Comparison of ENCODE assay signal across 9 cellular contexts in genomic region chr19:11935829-11936228, GRCh38. TPM values are rescaled to one million over a fixed set of nuclear protein-coding genes. Genes with fewer than 3 reads are reported as not detected.
DNase-seq lines count a peak whose midpoint lies in the region; ATAC-seq, FAIRE-seq and TF ChIP-seq lines count a peak whose summit lies in the region.
"Not testable (repeated sequence)": the region's sequence is repeated elsewhere in the genome, so short reads cannot be mapped to it uniquely, and the experiment has no call there.
"Had no signal": no experiment of that assay in that cellular context is flagged by ENCODE, and none has a peak within 500 bp of the region (broad histone marks: within the 10 kb centered on the region; RNA-seq: fewer than 3 reads in every experiment).

No MANE protein-coding gene starts in this region.

- not testable (repeated sequence) for H4K20me1 ChIP-seq in BLaER1; PC-3 (ENCODE audit: low read length); K562 (replicated peaks; ENCODE audit: control insufficient read depth, insufficient read depth, low read length)

- not testable (repeated sequence) for H3K9me2 ChIP-seq in PC-3 (replicated peaks; ENCODE audit: low read length)

- H3K4me1 ChIP-seq in BLaER1; HEK293 (ENCODE audit: control insufficient read depth, insufficient read depth, low read length); PC-3 (ENCODE audit: insufficient read depth, low read length); K562 (replicated peaks in 1 of 2; ENCODE audit: control insufficient read depth in 2 of 2, insufficient read depth in 2 of 2, low read length in 2 of 2); liver (ENCODE audit: control insufficient read depth in 4 of 4, insufficient read depth in 4 of 4, low read length in 3 of 4): not testable (repeated sequence)

- H3K4me2 ChIP-seq in BLaER1; PC-3 (ENCODE audit: low read length); K562 (ENCODE audit: insufficient read depth, low read length): not testable (repeated sequence)

- TSS peak; percentile 5 for BruUV-seq in PC-3 (replicated peaks; lab: Mats Ljungman, UMichigan)
- BruUV-seq in K562 (replicated peaks; lab: Mats Ljungman, UMichigan): not testable (repeated sequence)

- ATAC-seq in PC-3, K562: not testable (repeated sequence)

- not testable (repeated sequence) for TF ChIP-seq RAD21 in K562 (CRISPR knock-in tag; conservative IDR thresholded peaks at IDR 0.05 in 1 of 2, IDR thresholded peaks at IDR 0.05 in 1 of 2); liver (IDR thresholded peaks at IDR 0.05)

- 92% methylated on average over 3 of the region's 3 CpGs for WGBS in K562 (ENCODE audit: insufficient coverage, low coverage, missing lambda C conversion rate)
- WGBS in liver: 98% methylated on average over 3 of the region's 3 CpGs

- H3F3A ChIP-seq in PC-3 (ENCODE audit: low read length, unreplicated experiment): not testable (repeated sequence)

- not testable (repeated sequence) for H3K9ac ChIP-seq in BLaER1; PC-3 (ENCODE audit: low read length); K562 (ENCODE audit: insufficient read depth in 1 of 2, low read depth in 2 of 2, low read length in 2 of 2); liver (ENCODE audit: low read depth in 1 of 2, low read length in 2 of 2)

- not testable (repeated sequence) for TF ChIP-seq EP300 in K562 (IDR thresholded peaks at IDR 0.05; ENCODE audit: low read length)

- H3K4me3 ChIP-seq in BLaER1: peak overlapping the region; percentile 28; the same call in 1 of the 2 replicates
- not testable (repeated sequence) for H3K4me3 ChIP-seq in HEK293 (ENCODE audit: low read depth, low read length); PC-3 (ENCODE audit: low read length); K562
- peak overlapping the region in 2 of 3 donors; percentile 28 to 32 for H3K4me3 ChIP-seq in liver (ENCODE audit: low read depth in 1 of 3, low read length in 3 of 3)

- intact Hi-C loops in PC-3 (cut with micrococcal nuclease); K562 (cut with micrococcal nuclease): not testable (repeated sequence)

- not testable (repeated sequence) for TF ChIP-seq CTCF in HEK293 (tag by site-specific recombination; IDR thresholded peaks at IDR 0.05); PC-3 (conservative IDR thresholded peaks at IDR 0.05; ENCODE audit: low read depth, low read length); K562 (IDR thresholded peaks at IDR 0.05 in 2 of 3, conservative IDR thresholded peaks at IDR 0.05 in 1 of 3; ENCODE audit: insufficient read depth in 2 of 3, low read depth in 1 of 3, low read length in 3 of 3); liver (IDR thresholded peaks at IDR 0.05; ENCODE audit: low read depth, low read length, missing input control)

- H3K79me2 ChIP-seq in PC-3 (ENCODE audit: low read length) (peaks cover 51% of the 10 kb centered on the region), K562 (ENCODE audit: control insufficient read depth, insufficient read depth, low read length) (peaks cover 64% of the 10 kb centered on the region)

- not testable (repeated sequence) for H3K9me1 ChIP-seq in K562 (ENCODE audit: control insufficient read depth, insufficient read depth, low read length)

- not testable (repeated sequence) for H3K27me3 ChIP-seq in BLaER1; PC-3 (ENCODE audit: low read length); K562 (ENCODE audit: control insufficient read depth in 2 of 2, insufficient read depth in 2 of 2, low read length in 2 of 2); liver (ENCODE audit: control insufficient read depth in 4 of 4, insufficient read depth in 4 of 4, low read length in 3 of 4)

- in situ Hi-C loops in K562 (cut with MboI): not testable (repeated sequence)

- FAIRE-seq in K562 (lab: Jason Lieb, UNC): not testable (repeated sequence)

- H3K36me3 ChIP-seq in BLaER1 (peaks cover 83% of the 10 kb centered on the region), PC-3 (ENCODE audit: low read depth, low read length) (peaks cover 65% of the 10 kb centered on the region), K562 (ENCODE audit: control insufficient read depth, insufficient read depth, low read length) (peaks cover 18% of the 10 kb centered on the region), liver (ENCODE audit: control insufficient read depth in 4 of 4, insufficient read depth in 3 of 4, low read depth in 1 of 4, low read length in 3 of 4) (peaks cover 1 to 16% (median 9%) of the 10 kb centered on the region in 4 donors)
- H3K36me3 ChIP-seq in HEK293 (ENCODE audit: control insufficient read depth in 2 of 2, insufficient read depth in 1 of 2, low read length in 2 of 2): not testable (repeated sequence)

- CTCF ChIA-PET in HEK293 (lab: Yijun Ruan, JAX); PC-3 (lab: Charles Lee); K562 (lab: Yijun Ruan, JAX; ENCODE audit: low intra/inter-chr PET ratio): not testable (repeated sequence)

- not testable (repeated sequence) for TF ChIP-seq POLR2A in K562 (conservative IDR thresholded peaks at IDR 0.05)

- H3K9me3 ChIP-seq in BLaER1 (peaks cover 93% of the 10 kb centered on the region), PC-3 (ENCODE audit: low read length) (peaks cover 34% of the 10 kb centered on the region), liver (ENCODE audit: control insufficient read depth in 4 of 4, low read length in 3 of 4) (peaks cover 2 to 35% (median 17%) of the 10 kb centered on the region in 4 donors)
- not testable (repeated sequence) for H3K9me3 ChIP-seq in HEK293 (ENCODE audit: control insufficient read depth, insufficient read depth, low read depth, low read length); K562 (replicated peaks; ENCODE audit: control insufficient read depth, insufficient read depth, low read depth, low read length)

- not testable (repeated sequence) for H2AFZ ChIP-seq in PC-3 (ENCODE audit: low read length); K562 (ENCODE audit: low read depth, low read length)

- POLR2A ChIA-PET in HEK293 (lab: Yijun Ruan, JAX); PC-3 (lab: Charles Lee; ENCODE audit: unreplicated experiment); K562 (lab: Yijun Ruan, JAX): not testable (repeated sequence)

- not testable (repeated sequence) for H3K27ac ChIP-seq in BLaER1; HEK293 (ENCODE audit: extremely low read depth, low read depth, low read length); PC-3 (ENCODE audit: low read length); K562 (ENCODE audit: extremely low read depth, low read depth, low read length); liver (ENCODE audit: low read depth in 1 of 2, low read length in 2 of 2)

- DNase-seq in PC-3; K562 (ENCODE audit: extremely low read depth in 1 of 4, low spot score in 3 of 4): not testable (repeated sequence)

RNA-seq across cellular contexts. Expression of gene ZNF700, which starts 10.9 kb away (rescaled TPM):
- total RNA-seq in PC-3 (2014; rRNA removed) (6.7 and 9.5 TPM in 2 replicates), K562 (2014; rRNA removed) (10.3 TPM in 2 replicates), K562 (2014; rRNA removed; fragmentation: Illumina TruSeq; extraction: Trizol) (23.2 and 27.5 TPM in 2 replicates), K562 (2015; rRNA removed; fragmentation: Illumina TruSeq; extraction: Trizol) (18.9 and 19.0 TPM in 2 replicates), K562 (2021) (12.2 and 14.1 TPM in 2 replicates), liver (10 to 100 TPM in 1 of 2 donors, 1 to 10 TPM in 1; 8.9 to 13.7 TPM)
- 20.3 and 84.4 TPM in 2 replicates for total RNA-seq in K562 (2011; cell fraction: chromatin; rRNA removed; ENCODE audit: low replicate concordance)
- 11.2 and 17.1 TPM in 2 replicates for total RNA-seq in K562 (2011; cell fraction: nucleolus; rRNA removed)
- total RNA-seq in K562 (2011; cell fraction: nucleoplasm; rRNA removed): 20.5 and 24.1 TPM in 2 replicates
- polyA plus RNA-seq in K562 (2011; rRNA removed) (20.0 and 24.7 TPM in 2 replicates), K562 (2014; fragmentation: Illumina TruSeq; extraction: Trizol) (12.7 and 13.3 TPM in 2 replicates), K562 (2014; fragmentation: Nextera tagmentation; extraction: Ambion mirVana) (10 to 100 TPM; 11.5 to 13.3 TPM), K562 (2014; rRNA removed) (11.5 and 15.3 TPM in 2 replicates), liver (1 to 10 TPM; 3.1 to 4.5 TPM)
- 2.3 and 5.6 TPM in 2 replicates for polyA plus RNA-seq in K562 (2011; cell fraction: cytosol; rRNA removed)
- 20.4 and 21.4 TPM in 2 replicates for polyA plus RNA-seq in K562 (2011; cell fraction: nucleus; rRNA removed)
- polyA plus RNA-seq in K562 (2012): 7.9 and 10.1 TPM in 2 replicates
- polyA minus RNA-seq in K562 (2011; rRNA and poly(A)+ RNA removed): 28.3 and 33.1 TPM in 2 replicates
- polyA minus RNA-seq in K562 (2011; cell fraction: cytosol; rRNA and poly(A)+ RNA removed): 8.1 TPM in 2 replicates
- polyA minus RNA-seq in K562 (2011; cell fraction: nucleus; rRNA and poly(A)+ RNA removed): 5.3 and 12.0 TPM in 2 replicates

RNA-seq across cellular contexts. Expression of gene ZNF763, which starts 29.0 kb away (rescaled TPM):
- 0.33 TPM in 1 of 2 replicates, not detected in the other for total RNA-seq in PC-3 (2014; rRNA removed)
- 0.21 and 0.86 TPM in 2 replicates for total RNA-seq in K562 (2011; cell fraction: chromatin; rRNA removed; ENCODE audit: low replicate concordance)
- 0.53 TPM in 1 of 2 replicates, not detected in the other for total RNA-seq in K562 (2011; cell fraction: nucleolus; rRNA removed)
- 0.46 TPM in 1 of 2 replicates, not detected in the other for total RNA-seq in K562 (2011; cell fraction: nucleoplasm; rRNA removed)
- not detected in 2 replicates for total RNA-seq in K562 (2014; rRNA removed)
- 0.11 and 0.29 TPM in 2 replicates for total RNA-seq in K562 (2014; rRNA removed; fragmentation: Illumina TruSeq; extraction: Trizol)
- 0.19 and 0.22 TPM in 2 replicates for total RNA-seq in K562 (2015; rRNA removed; fragmentation: Illumina TruSeq; extraction: Trizol)
- 0.22 TPM in 1 of 2 replicates, not detected in the other for total RNA-seq in K562 (2021)
- polyA plus RNA-seq in K562 (2011; rRNA removed): 0.10 and 0.22 TPM in 2 replicates
- 0.01 and 0.06 TPM in 2 replicates for polyA plus RNA-seq in K562 (2011; cell fraction: cytosol; rRNA removed)
- 0.13 and 0.22 TPM in 2 replicates for polyA plus RNA-seq in K562 (2011; cell fraction: nucleus; rRNA removed)
- 0.03 and 0.06 TPM in 2 replicates for polyA plus RNA-seq in K562 (2012)
- polyA plus RNA-seq in K562 (2014; fragmentation: Illumina TruSeq; extraction: Trizol): 0.14 and 0.28 TPM in 2 replicates
- polyA plus RNA-seq in K562 (2014; fragmentation: Nextera tagmentation; extraction: Ambion mirVana): under 1 TPM in 1 of 2 experiments, not detected in 1; 0.08 TPM
- polyA plus RNA-seq in K562 (2014; rRNA removed): not detected in 2 replicates
- polyA minus RNA-seq in K562 (2011; rRNA and poly(A)+ RNA removed): 0.39 and 0.51 TPM in 2 replicates
- not detected in 2 replicates for polyA minus RNA-seq in K562 (2011; cell fraction: cytosol; rRNA and poly(A)+ RNA removed)
- 0.56 TPM in 1 of 2 replicates, not detected in the other for polyA minus RNA-seq in K562 (2011; cell fraction: nucleus; rRNA and poly(A)+ RNA removed)
- total RNA-seq in liver: 1 to 10 TPM; 1.3 TPM
- polyA plus RNA-seq in liver: under 1 TPM; 0.31 to 0.54 TPM
- total RNA-seq: A673, Daoy had no signal
- polyA plus RNA-seq: A549 had no signal

RNA-seq across cellular contexts. Expression of gene ZNF69, which starts 48.2 kb away (rescaled TPM):
- total RNA-seq in PC-3 (2014; rRNA removed): 2.7 and 4.3 TPM in 2 replicates
- total RNA-seq in K562 (2011; cell fraction: chromatin; rRNA removed; ENCODE audit: low replicate concordance): 6.6 and 20.9 TPM in 2 replicates
- 4.0 and 7.0 TPM in 2 replicates for total RNA-seq in K562 (2011; cell fraction: nucleolus; rRNA removed)
- total RNA-seq in K562 (2011; cell fraction: nucleoplasm; rRNA removed): 8.7 and 10.8 TPM in 2 replicates
- 2.2 and 2.3 TPM in 2 replicates for total RNA-seq in K562 (2014; rRNA removed)
- total RNA-seq in K562 (2014; rRNA removed; fragmentation: Illumina TruSeq; extraction: Trizol): 5.0 and 5.4 TPM in 2 replicates
- 4.6 and 5.4 TPM in 2 replicates for total RNA-seq in K562 (2015; rRNA removed; fragmentation: Illumina TruSeq; extraction: Trizol)
- 2.6 and 4.1 TPM in 2 replicates for total RNA-seq in K562 (2021)
- polyA plus RNA-seq in K562 (2011; rRNA removed): 2.8 and 3.6 TPM in 2 replicates
- polyA plus RNA-seq in K562 (2011; cell fraction: cytosol; rRNA removed): 2.0 and 2.1 TPM in 2 replicates
- polyA plus RNA-seq in K562 (2011; cell fraction: nucleus; rRNA removed): 2.1 and 2.9 TPM in 2 replicates
- 2.9 and 3.2 TPM in 2 replicates for polyA plus RNA-seq in K562 (2012)
- 2.5 and 3.3 TPM in 2 replicates for polyA plus RNA-seq in K562 (2014; fragmentation: Illumina TruSeq; extraction: Trizol)
- polyA plus RNA-seq in K562 (2014; fragmentation: Nextera tagmentation; extraction: Ambion mirVana): 1 to 10 TPM; 3.5 to 4.8 TPM
- polyA plus RNA-seq in K562 (2014; rRNA removed): 1.4 and 5.4 TPM in 2 replicates
- polyA minus RNA-seq in K562 (2011; rRNA and poly(A)+ RNA removed): 7.5 and 13.9 TPM in 2 replicates
- polyA minus RNA-seq in K562 (2011; cell fraction: cytosol; rRNA and poly(A)+ RNA removed): 3.0 and 3.8 TPM in 2 replicates
- polyA minus RNA-seq in K562 (2011; cell fraction: nucleus; rRNA and poly(A)+ RNA removed): 3.5 and 7.0 TPM in 2 replicates
- 10 to 100 TPM; 11.8 to 12.0 TPM for total RNA-seq in liver
- polyA plus RNA-seq in liver: 1 to 10 TPM; 2.5 to 5.9 TPM
- total RNA-seq: A172 had no signal
- polyA plus RNA-seq: A549 had no signal
